ENCODE assay signal across 1 cellular context in the genomic region with DNA sequence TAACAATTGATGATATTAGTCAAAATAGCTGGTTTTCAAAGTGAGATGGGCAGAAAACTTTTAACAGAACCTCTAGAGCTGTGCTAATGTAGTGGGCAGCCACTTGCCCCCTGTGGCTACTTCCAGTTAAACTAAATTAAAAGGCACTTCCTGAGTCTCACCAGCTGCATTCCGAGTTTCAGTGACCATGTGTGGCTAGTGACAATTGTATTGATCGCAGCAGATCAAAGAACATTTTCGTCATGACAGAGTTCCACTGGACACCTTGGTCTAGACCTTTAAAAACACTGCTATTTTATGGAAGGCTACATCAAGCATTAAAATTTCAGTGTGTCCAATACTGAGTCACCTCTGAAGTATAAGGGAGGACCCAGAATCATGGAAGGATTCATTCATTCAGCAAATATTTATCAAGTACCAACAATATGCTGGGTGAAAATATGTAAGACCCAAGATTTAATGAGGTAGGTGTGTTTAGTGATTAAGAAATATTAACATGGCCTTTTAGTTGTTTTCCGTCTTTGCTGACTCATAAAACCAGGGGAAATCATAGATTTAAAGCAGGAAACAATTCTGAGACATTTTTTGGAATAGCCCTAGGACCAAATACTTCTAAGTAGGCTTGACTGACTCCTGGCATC.
TF ChIP-seq lines count a peak whose summit lies in the region.

No MANE protein-coding gene starts in this region.

TF ChIP-seq in HepG2, 621 proteins besides CTCF, POLR2A, EP300 and RAD21 (continued from another document and continues in another):
- TF ChIP-seq ZNF652 (CRISPR knock-in tag; IDR thresholded peaks at IDR 0.05; ENCODE audit: borderline replicate concordance, low read depth) (peak; percentile 61; the same call in 1 of the 2 replicates), ZNF337 (CRISPR knock-in tag; IDR thresholded peaks at IDR 0.05; ENCODE audit: borderline replicate concordance, low read depth) (no peak), CREM (IDR thresholded peaks at IDR 0.05) (peak; percentile 74; the same call in 1 of the 2 replicates), CREM (CRISPR knock-in tag; IDR thresholded peaks at IDR 0.05) (no peak), XBP1 (CRISPR knock-in tag; IDR thresholded peaks at IDR 0.05) (no peak), AHR (CRISPR knock-in tag; IDR thresholded peaks at IDR 0.05) (no peak), ZNF335 (CRISPR knock-in tag; IDR thresholded peaks at IDR 0.05) (no peak), ATF7-NPFF (CRISPR knock-in tag; IDR thresholded peaks at IDR 0.05; ENCODE audit: low read depth) (no peak), SP5 (CRISPR knock-in tag; IDR thresholded peaks at IDR 0.05; ENCODE audit: borderline replicate concordance, low read depth) (no peak), ZNF263 (CRISPR knock-in tag; IDR thresholded peaks at IDR 0.05) (no peak), ZNF441 (CRISPR knock-in tag; IDR thresholded peaks at IDR 0.05; ENCODE audit: borderline replicate concordance) (no peak), NKX3-1 (CRISPR knock-in tag; IDR thresholded peaks at IDR 0.05) (no peak), KDM3A (CRISPR knock-in tag; IDR thresholded peaks at IDR 0.05; ENCODE audit: low read depth) (0 out of 2 replicates have a peak, but pooled peaks have one; percentile 41), KDM1A (CRISPR knock-in tag; IDR thresholded peaks at IDR 0.05) (no peak), ZKSCAN5 (CRISPR knock-in tag; IDR thresholded peaks at IDR 0.05) (no peak), ZFP36L1 (CRISPR knock-in tag; IDR thresholded peaks at IDR 0.05) (no peak), PAX8 (CRISPR knock-in tag; IDR thresholded peaks at IDR 0.05; ENCODE audit: borderline replicate concordance) (no peak), ONECUT2 (CRISPR knock-in tag; IDR thresholded peaks at IDR 0.05) (peak; percentile 96), ZNF460 (CRISPR knock-in tag; IDR thresholded peaks at IDR 0.05; ENCODE audit: borderline replicate concordance) (no peak), ZNF30 (CRISPR knock-in tag; IDR thresholded peaks at IDR 0.05) (no peak), ZNF75D (CRISPR knock-in tag; IDR thresholded peaks at IDR 0.05; ENCODE audit: borderline replicate concordance) (no peak), GLI4 (CRISPR knock-in tag; IDR thresholded peaks at IDR 0.05; ENCODE audit: borderline replicate concordance) (no peak), ZNF720 (CRISPR knock-in tag; IDR thresholded peaks at IDR 0.05) (no peak), SRSF9 (IDR thresholded peaks at IDR 0.05; ENCODE audit: borderline replicate concordance, insufficient read depth, low read depth, low read length, poor library complexity, severe bottlenecking) (no peak), SMARCC2 (IDR thresholded peaks at IDR 0.05) (no peak), ZNF790 (CRISPR knock-in tag; IDR thresholded peaks at IDR 0.05; ENCODE audit: borderline replicate concordance) (no peak), RBM22 (optimal IDR thresholded peaks at IDR 0.05; ENCODE audit: low read length) (no peak)
- TF ChIP-seq, protein P1, sequence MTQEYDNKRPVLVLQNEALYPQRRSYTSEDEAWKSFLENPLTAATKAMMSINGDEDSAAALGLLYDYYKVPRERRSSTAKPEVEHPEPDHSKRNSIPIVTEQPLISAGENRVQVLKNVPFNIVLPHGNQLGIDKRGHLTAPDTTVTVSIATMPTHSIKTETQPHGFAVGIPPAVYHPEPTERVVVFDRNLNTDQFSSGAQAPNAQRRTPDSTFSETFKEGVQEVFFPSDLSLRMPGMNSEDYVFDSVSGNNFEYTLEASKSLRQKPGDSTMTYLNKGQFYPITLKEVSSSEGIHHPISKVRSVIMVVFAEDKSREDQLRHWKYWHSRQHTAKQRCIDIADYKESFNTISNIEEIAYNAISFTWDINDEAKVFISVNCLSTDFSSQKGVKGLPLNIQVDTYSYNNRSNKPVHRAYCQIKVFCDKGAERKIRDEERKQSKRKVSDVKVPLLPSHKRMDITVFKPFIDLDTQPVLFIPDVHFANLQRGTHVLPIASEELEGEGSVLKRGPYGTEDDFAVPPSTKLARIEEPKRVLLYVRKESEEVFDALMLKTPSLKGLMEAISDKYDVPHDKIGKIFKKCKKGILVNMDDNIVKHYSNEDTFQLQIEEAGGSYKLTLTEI (CRISPR knock-in tag; conservative IDR thresholded peaks at IDR 0.05): no peak
- TF ChIP-seq, protein P2, sequence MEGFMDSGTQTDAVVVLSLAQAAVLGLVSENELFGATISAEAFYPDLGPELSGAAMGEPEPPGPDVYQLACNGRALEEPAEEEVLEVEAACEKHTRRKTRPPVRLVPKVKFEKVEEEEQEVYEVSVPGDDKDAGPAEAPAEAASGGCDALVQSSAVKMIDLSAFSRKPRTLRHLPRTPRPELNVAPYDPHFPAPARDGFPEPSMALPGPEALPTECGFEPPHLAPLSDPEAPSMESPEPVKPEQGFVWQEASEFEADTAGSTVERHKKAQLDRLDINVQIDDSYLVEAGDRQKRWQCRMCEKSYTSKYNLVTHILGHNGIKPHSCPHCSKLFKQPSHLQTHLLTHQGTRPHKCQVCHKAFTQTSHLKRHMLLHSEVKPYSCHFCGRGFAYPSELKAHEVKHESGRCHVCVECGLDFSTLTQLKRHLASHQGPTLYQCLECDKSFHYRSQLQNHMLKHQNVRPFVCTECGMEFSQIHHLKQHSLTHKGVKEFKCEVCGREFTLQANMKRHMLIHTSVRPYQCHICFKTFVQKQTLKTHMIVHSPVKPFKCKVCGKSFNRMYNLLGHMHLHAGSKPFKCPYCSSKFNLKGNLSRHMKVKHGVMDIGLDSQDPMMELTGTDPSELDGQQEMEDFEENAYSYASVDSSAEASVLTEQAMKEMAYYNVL (CRISPR knock-in tag; IDR thresholded peaks at IDR 0.05; ENCODE audit: borderline replicate concordance): no peak
- TF ChIP-seq, protein P3, sequence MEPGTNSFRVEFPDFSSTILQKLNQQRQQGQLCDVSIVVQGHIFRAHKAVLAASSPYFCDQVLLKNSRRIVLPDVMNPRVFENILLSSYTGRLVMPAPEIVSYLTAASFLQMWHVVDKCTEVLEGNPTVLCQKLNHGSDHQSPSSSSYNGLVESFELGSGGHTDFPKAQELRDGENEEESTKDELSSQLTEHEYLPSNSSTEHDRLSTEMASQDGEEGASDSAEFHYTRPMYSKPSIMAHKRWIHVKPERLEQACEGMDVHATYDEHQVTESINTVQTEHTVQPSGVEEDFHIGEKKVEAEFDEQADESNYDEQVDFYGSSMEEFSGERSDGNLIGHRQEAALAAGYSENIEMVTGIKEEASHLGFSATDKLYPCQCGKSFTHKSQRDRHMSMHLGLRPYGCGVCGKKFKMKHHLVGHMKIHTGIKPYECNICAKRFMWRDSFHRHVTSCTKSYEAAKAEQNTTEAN (CRISPR knock-in tag; conservative IDR thresholded peaks at IDR 0.05): no peak
- TF ChIP-seq, protein P4, sequence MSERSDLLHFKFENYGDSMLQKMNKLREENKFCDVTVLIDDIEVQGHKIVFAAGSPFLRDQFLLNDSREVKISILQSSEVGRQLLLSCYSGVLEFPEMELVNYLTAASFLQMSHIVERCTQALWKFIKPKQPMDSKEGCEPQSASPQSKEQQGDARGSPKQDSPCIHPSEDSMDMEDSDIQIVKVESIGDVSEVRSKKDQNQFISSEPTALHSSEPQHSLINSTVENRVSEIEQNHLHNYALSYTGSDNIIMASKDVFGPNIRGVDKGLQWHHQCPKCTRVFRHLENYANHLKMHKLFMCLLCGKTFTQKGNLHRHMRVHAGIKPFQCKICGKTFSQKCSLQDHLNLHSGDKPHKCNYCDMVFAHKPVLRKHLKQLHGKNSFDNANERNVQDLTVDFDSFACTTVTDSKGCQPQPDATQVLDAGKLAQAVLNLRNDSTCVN (CRISPR knock-in tag; IDR thresholded peaks at IDR 0.05; ENCODE audit: borderline replicate concordance): peak; percentile 56; the same call in 1 of the 2 replicates
- TF ChIP-seq, protein P5, sequence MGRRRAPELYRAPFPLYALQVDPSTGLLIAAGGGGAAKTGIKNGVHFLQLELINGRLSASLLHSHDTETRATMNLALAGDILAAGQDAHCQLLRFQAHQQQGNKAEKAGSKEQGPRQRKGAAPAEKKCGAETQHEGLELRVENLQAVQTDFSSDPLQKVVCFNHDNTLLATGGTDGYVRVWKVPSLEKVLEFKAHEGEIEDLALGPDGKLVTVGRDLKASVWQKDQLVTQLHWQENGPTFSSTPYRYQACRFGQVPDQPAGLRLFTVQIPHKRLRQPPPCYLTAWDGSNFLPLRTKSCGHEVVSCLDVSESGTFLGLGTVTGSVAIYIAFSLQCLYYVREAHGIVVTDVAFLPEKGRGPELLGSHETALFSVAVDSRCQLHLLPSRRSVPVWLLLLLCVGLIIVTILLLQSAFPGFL (CRISPR knock-in tag; IDR thresholded peaks at IDR 0.05): no peak
- TF ChIP-seq, protein P6, sequence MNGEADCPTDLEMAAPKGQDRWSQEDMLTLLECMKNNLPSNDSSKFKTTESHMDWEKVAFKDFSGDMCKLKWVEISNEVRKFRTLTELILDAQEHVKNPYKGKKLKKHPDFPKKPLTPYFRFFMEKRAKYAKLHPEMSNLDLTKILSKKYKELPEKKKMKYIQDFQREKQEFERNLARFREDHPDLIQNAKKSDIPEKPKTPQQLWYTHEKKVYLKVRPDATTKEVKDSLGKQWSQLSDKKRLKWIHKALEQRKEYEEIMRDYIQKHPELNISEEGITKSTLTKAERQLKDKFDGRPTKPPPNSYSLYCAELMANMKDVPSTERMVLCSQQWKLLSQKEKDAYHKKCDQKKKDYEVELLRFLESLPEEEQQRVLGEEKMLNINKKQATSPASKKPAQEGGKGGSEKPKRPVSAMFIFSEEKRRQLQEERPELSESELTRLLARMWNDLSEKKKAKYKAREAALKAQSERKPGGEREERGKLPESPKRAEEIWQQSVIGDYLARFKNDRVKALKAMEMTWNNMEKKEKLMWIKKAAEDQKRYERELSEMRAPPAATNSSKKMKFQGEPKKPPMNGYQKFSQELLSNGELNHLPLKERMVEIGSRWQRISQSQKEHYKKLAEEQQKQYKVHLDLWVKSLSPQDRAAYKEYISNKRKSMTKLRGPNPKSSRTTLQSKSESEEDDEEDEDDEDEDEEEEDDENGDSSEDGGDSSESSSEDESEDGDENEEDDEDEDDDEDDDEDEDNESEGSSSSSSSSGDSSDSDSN (CRISPR knock-in tag; IDR thresholded peaks at IDR 0.05): no peak
- TF ChIP-seq, protein P7, sequence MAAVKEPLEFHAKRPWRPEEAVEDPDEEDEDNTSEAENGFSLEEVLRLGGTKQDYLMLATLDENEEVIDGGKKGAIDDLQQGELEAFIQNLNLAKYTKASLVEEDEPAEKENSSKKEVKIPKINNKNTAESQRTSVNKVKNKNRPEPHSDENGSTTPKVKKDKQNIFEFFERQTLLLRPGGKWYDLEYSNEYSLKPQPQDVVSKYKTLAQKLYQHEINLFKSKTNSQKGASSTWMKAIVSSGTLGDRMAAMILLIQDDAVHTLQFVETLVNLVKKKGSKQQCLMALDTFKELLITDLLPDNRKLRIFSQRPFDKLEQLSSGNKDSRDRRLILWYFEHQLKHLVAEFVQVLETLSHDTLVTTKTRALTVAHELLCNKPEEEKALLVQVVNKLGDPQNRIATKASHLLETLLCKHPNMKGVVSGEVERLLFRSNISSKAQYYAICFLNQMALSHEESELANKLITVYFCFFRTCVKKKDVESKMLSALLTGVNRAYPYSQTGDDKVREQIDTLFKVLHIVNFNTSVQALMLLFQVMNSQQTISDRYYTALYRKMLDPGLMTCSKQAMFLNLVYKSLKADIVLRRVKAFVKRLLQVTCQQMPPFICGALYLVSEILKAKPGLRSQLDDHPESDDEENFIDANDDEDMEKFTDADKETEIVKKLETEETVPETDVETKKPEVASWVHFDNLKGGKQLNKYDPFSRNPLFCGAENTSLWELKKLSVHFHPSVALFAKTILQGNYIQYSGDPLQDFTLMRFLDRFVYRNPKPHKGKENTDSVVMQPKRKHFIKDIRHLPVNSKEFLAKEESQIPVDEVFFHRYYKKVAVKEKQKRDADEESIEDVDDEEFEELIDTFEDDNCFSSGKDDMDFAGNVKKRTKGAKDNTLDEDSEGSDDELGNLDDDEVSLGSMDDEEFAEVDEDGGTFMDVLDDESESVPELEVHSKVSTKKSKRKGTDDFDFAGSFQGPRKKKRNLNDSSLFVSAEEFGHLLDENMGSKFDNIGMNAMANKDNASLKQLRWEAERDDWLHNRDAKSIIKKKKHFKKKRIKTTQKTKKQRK (IDR thresholded peaks at IDR 0.05; ENCODE audit: low read length): no peak
- TF ChIP-seq, protein P8, sequence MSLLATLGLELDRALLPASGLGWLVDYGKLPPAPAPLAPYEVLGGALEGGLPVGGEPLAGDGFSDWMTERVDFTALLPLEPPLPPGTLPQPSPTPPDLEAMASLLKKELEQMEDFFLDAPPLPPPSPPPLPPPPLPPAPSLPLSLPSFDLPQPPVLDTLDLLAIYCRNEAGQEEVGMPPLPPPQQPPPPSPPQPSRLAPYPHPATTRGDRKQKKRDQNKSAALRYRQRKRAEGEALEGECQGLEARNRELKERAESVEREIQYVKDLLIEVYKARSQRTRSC (CRISPR knock-in tag; IDR thresholded peaks at IDR 0.05; ENCODE audit: low read depth): no peak
- TF ChIP-seq, protein P9, sequence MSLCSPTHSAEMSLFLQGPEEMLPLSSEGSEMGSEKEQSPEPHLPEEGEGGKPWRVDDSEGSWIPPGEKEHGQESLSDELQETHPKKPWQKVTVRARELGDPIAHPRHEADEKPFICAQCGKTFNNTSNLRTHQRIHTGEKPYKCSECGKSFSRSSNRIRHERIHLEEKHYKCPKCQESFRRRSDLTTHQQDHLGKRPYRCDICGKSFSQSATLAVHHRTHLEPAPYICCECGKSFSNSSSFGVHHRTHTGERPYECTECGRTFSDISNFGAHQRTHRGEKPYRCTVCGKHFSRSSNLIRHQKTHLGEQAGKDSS (CRISPR knock-in tag; IDR thresholded peaks at IDR 0.05; ENCODE audit: borderline replicate concordance, low read depth): no peak
- TF ChIP-seq, protein P10, sequence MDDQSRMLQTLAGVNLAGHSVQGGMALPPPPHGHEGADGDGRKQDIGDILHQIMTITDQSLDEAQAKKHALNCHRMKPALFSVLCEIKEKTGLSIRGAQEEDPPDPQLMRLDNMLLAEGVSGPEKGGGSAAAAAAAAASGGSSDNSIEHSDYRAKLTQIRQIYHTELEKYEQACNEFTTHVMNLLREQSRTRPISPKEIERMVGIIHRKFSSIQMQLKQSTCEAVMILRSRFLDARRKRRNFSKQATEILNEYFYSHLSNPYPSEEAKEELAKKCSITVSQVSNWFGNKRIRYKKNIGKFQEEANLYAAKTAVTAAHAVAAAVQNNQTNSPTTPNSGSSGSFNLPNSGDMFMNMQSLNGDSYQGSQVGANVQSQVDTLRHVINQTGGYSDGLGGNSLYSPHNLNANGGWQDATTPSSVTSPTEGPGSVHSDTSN (CRISPR knock-in tag; IDR thresholded peaks at IDR 0.05; ENCODE audit: borderline replicate concordance): no peak
- TF ChIP-seq, protein P11, sequence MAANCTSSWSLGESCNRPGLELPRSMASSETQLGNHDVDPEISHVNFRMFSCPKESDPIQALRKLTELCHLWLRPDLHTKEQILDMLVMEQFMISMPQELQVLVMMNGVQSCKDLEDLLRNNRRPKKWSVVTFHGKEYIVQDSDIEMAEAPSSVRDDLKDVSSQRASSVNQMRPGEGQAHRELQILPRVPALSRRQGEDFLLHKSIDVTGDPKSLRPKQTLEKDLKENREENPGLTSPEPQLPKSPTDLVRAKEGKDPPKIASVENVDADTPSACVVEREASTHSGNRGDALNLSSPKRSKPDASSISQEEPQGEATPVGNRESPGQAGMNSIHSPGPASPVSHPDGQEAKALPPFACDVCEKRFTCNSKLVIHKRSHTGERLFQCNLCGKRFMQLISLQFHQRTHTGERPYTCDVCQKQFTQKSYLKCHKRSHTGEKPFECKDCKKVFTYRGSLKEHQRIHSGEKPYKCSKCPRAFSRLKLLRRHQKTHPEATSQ (CRISPR knock-in tag; IDR thresholded peaks at IDR 0.05; ENCODE audit: borderline replicate concordance): peak; percentile 29; the same call in 1 of the 2 replicates
- TF ChIP-seq, protein P12, sequence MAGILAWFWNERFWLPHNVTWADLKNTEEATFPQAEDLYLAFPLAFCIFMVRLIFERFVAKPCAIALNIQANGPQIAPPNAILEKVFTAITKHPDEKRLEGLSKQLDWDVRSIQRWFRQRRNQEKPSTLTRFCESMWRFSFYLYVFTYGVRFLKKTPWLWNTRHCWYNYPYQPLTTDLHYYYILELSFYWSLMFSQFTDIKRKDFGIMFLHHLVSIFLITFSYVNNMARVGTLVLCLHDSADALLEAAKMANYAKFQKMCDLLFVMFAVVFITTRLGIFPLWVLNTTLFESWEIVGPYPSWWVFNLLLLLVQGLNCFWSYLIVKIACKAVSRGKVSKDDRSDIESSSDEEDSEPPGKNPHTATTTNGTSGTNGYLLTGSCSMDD (CRISPR knock-in tag; IDR thresholded peaks at IDR 0.05): no peak
